1 cellular context compared by ENCODE assay signal in the genomic region with DNA sequence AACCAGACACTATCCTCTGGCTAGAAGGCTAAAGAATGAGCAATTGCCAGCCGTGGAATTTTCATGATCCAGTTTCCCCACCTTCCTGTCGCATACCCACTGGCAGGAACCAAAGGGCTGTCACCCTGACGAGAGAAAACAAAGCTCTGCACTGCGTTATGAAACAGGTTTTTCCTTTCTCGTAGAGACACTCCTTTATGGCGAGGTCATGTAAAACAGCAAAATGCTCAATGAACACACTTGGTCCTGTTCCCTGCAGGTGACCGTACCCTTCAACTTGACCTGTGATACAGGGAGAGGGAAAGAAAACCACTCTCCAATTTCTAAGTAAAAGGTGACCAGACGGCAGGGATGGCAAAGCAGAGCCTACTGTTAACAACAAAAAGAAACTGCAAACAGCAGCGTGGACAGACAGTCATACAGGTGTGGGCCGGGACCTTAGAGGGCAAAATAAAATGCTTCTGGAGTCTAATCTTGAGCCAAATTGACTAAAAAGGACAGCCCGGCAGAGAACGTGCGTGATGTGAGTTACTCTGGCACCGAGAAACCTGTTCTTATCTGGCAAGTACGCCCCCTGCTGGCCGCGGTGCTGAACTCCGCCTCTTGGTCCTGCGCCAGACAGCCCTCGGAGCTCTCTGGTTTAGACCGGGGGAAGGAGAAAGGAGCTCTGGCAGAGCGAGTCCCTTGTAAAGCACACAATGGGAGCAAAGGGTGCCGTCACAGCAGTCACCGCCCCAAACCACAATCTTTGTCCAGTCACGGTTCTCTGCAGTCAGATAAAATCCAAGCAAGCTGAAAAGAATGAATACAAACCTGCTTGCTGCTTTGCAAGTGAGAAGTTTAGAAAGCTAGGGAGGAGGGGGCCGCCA.
TF ChIP-seq lines count a peak whose summit lies in the region.

No MANE protein-coding gene starts in this region.

TF ChIP-seq in HepG2, 621 proteins besides CTCF, POLR2A, EP300 and RAD21 (continued from another document and continues in another):
- TF ChIP-seq ZNF670 (CRISPR knock-in tag; IDR thresholded peaks at IDR 0.05; ENCODE audit: borderline replicate concordance) (0 out of 2 replicates have a peak, but pooled peaks have one; percentile 24), ZNF501 (CRISPR knock-in tag; IDR thresholded peaks at IDR 0.05) (peak; percentile 64), ZMYM4 (CRISPR knock-in tag; IDR thresholded peaks at IDR 0.05) (0 out of 2 replicates have a peak, but pooled peaks have one; percentile 17), SNAI1 (CRISPR knock-in tag; IDR thresholded peaks at IDR 0.05; ENCODE audit: borderline replicate concordance) (no peak), EHMT2 (IDR thresholded peaks at IDR 0.05; ENCODE audit: borderline replicate concordance, low read depth, low read length) (no peak), NFIC (IDR thresholded peaks at IDR 0.05; ENCODE audit: low read length) (0 out of 2 replicates have a peak, but pooled peaks have one; percentile 22), ZNF160 (CRISPR knock-in tag; IDR thresholded peaks at IDR 0.05) (no peak), ZSCAN9 (CRISPR knock-in tag; IDR thresholded peaks at IDR 0.05; ENCODE audit: borderline replicate concordance) (no peak), AHR (CRISPR knock-in tag; IDR thresholded peaks at IDR 0.05) (0 out of 2 replicates have a peak, but pooled peaks have one; percentile 43), STAG1 (CRISPR knock-in tag; IDR thresholded peaks at IDR 0.05) (peak; percentile 63), BRD4 (CRISPR knock-in tag; IDR thresholded peaks at IDR 0.05) (no peak), ZNF674 (CRISPR knock-in tag; IDR thresholded peaks at IDR 0.05; ENCODE audit: low read depth) (no peak), MED13 (CRISPR knock-in tag; IDR thresholded peaks at IDR 0.05) (no peak), NR2C2 (CRISPR knock-in tag; IDR thresholded peaks at IDR 0.05; ENCODE audit: borderline replicate concordance) (no peak), MEIS1 (CRISPR knock-in tag; IDR thresholded peaks at IDR 0.05; ENCODE audit: borderline replicate concordance) (no peak), FOXO1 (CRISPR knock-in tag; IDR thresholded peaks at IDR 0.05) (0 out of 2 replicates have a peak, but pooled peaks have one; percentile 29), KDM2A (CRISPR knock-in tag; IDR thresholded peaks at IDR 0.05; ENCODE audit: borderline replicate concordance, low read depth) (peak; percentile 63; the same call in 1 of the 2 replicates), SNRNP70 (IDR thresholded peaks at IDR 0.05; ENCODE audit: low read depth, low read length) (no peak), ZNF33A (CRISPR knock-in tag; IDR thresholded peaks at IDR 0.05; ENCODE audit: borderline replicate concordance) (0 out of 2 replicates have a peak, but pooled peaks have one; percentile 25), WIZ (CRISPR knock-in tag; IDR thresholded peaks at IDR 0.05) (no peak), RXRB (CRISPR knock-in tag; IDR thresholded peaks at IDR 0.05; ENCODE audit: borderline replicate concordance) (0 out of 2 replicates have a peak, but pooled peaks have one; percentile 11), DNMT3B (CRISPR knock-in tag; conservative IDR thresholded peaks at IDR 0.05) (no peak), SOX13 (IDR thresholded peaks at IDR 0.05) (no peak), SOX13 (CRISPR knock-in tag; conservative IDR thresholded peaks at IDR 0.05 in 1 of 2, IDR thresholded peaks at IDR 0.05 in 1 of 2) (peak in 1 of 2 experiments; percentile 17; a peak in 1 of 4 replicates), RORA (CRISPR knock-in tag; IDR thresholded peaks at IDR 0.05) (no peak), HDAC2 (CRISPR knock-in tag; IDR thresholded peaks at IDR 0.05) (0 out of 2 replicates have a peak, but pooled peaks have one; percentile 14)
- TF ChIP-seq, protein P1, sequence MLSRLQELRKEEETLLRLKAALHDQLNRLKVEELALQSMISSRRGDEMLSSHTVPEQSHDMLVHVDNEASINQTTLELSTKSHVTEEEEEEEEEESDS (CRISPR knock-in tag; IDR thresholded peaks at IDR 0.05; ENCODE audit: borderline replicate concordance), result no peak
- TF ChIP-seq, protein P2, sequence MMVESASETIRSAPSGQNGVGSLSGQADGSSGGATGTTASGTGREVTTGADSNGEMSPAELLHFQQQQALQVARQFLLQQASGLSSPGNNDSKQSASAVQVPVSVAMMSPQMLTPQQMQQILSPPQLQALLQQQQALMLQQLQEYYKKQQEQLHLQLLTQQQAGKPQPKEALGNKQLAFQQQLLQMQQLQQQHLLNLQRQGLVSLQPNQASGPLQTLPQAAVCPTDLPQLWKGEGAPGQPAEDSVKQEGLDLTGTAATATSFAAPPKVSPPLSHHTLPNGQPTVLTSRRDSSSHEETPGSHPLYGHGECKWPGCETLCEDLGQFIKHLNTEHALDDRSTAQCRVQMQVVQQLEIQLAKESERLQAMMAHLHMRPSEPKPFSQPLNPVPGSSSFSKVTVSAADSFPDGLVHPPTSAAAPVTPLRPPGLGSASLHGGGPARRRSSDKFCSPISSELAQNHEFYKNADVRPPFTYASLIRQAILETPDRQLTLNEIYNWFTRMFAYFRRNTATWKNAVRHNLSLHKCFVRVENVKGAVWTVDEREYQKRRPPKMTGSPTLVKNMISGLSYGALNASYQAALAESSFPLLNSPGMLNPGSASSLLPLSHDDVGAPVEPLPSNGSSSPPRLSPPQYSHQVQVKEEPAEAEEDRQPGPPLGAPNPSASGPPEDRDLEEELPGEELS (CRISPR knock-in tag; IDR thresholded peaks at IDR 0.05), result 0 out of 2 replicates have a peak, but pooled peaks have one; percentile 11
- TF ChIP-seq, protein P3, sequence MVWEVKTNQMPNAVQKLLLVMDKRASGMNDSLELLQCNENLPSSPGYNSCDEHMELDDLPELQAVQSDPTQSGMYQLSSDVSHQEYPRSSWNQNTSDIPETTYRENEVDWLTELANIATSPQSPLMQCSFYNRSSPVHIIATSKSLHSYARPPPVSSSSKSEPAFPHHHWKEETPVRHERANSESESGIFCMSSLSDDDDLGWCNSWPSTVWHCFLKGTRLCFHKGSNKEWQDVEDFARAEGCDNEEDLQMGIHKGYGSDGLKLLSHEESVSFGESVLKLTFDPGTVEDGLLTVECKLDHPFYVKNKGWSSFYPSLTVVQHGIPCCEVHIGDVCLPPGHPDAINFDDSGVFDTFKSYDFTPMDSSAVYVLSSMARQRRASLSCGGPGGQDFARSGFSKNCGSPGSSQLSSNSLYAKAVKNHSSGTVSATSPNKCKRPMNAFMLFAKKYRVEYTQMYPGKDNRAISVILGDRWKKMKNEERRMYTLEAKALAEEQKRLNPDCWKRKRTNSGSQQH (CRISPR knock-in tag; IDR thresholded peaks at IDR 0.05; ENCODE audit: low read depth), result no peak
- TF ChIP-seq, protein P4, sequence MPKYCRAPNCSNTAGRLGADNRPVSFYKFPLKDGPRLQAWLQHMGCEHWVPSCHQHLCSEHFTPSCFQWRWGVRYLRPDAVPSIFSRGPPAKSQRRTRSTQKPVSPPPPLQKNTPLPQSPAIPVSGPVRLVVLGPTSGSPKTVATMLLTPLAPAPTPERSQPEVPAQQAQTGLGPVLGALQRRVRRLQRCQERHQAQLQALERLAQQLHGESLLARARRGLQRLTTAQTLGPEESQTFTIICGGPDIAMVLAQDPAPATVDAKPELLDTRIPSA (CRISPR knock-in tag; IDR thresholded peaks at IDR 0.05; ENCODE audit: borderline replicate concordance), result no peak
- TF ChIP-seq, protein P5, sequence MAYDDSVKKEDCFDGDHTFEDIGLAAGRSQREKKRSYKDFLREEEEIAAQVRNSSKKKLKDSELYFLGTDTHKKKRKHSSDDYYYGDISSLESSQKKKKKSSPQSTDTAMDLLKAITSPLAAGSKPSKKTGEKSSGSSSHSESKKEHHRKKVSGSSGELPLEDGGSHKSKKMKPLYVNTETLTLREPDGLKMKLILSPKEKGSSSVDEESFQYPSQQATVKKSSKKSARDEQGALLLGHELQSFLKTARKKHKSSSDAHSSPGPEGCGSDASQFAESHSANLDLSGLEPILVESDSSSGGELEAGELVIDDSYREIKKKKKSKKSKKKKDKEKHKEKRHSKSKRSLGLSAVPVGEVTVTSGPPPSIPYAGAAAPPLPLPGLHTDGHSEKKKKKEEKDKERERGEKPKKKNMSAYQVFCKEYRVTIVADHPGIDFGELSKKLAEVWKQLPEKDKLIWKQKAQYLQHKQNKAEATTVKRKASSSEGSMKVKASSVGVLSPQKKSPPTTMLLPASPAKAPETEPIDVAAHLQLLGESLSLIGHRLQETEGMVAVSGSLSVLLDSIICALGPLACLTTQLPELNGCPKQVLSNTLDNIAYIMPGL (CRISPR knock-in tag; IDR thresholded peaks at IDR 0.05; ENCODE audit: borderline replicate concordance in 1 of 2, low read depth in 1 of 2), result peak; percentile 45 to 76; a peak in 2 of 4 replicates
- TF ChIP-seq, protein P6, sequence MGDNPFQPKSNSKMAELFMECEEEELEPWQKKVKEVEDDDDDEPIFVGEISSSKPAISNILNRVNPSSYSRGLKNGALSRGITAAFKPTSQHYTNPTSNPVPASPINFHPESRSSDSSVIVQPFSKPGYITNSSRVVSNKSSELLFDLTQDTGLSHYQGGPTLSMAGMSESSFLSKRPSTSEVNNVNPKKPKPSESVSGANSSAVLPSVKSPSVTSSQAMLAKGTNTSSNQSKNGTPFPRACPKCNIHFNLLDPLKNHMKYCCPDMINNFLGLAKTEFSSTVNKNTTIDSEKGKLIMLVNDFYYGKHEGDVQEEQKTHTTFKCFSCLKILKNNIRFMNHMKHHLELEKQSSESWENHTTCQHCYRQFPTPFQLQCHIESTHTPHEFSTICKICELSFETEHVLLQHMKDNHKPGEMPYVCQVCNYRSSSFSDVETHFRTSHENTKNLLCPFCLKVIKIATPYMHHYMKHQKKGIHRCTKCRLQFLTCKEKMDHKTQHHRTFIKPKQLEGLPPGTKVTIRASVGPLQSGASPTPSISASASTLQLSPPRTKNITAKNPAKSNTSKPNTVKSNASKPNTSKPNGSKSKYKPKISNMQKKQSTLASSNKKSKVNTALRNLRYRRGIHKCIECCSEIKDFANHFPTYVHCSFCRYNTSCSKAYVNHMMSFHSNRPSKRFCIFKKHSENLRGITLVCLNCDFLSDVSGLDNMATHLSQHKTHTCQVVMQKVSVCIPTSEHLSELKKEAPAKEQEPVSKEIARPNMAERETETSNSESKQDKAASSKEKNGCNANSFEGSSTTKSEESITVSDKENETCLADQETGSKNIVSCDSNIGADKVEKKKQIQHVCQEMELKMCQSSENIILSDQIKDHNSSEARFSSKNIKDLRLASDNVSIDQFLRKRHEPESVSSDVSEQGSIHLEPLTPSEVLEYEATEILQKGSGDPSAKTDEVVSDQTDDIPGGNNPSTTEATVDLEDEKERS (CRISPR knock-in tag; IDR thresholded peaks at IDR 0.05), result 0 out of 2 replicates have a peak, but pooled peaks have one; percentile 33
- TF ChIP-seq, protein P7, sequence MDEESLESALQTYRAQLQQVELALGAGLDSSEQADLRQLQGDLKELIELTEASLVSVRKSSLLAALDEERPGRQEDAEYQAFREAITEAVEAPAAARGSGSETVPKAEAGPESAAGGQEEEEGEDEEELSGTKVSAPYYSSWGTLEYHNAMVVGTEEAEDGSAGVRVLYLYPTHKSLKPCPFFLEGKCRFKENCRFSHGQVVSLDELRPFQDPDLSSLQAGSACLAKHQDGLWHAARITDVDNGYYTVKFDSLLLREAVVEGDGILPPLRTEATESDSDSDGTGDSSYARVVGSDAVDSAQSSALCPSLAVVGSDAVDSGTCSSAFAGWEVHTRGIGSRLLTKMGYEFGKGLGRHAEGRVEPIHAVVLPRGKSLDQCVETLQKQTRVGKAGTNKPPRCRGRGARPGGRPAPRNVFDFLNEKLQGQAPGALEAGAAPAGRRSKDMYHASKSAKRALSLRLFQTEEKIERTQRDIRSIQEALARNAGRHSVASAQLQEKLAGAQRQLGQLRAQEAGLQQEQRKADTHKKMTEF (CRISPR knock-in tag; IDR thresholded peaks at IDR 0.05), result 0 out of 2 replicates have a peak, but pooled peaks have one; percentile 24
- TF ChIP-seq, protein P8, sequence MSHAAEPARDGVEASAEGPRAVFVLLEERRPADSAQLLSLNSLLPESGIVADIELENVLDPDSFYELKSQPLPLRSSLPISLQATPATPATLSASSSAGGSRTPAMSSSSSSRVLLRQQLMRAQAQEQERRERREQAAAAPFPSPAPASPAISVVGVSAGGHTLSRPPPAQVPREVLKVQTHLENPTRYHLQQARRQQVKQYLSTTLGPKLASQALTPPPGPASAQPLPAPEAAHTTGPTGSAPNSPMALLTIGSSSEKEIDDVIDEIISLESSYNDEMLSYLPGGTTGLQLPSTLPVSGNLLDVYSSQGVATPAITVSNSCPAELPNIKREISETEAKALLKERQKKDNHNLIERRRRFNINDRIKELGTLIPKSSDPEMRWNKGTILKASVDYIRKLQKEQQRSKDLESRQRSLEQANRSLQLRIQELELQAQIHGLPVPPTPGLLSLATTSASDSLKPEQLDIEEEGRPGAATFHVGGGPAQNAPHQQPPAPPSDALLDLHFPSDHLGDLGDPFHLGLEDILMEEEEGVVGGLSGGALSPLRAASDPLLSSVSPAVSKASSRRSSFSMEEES (CRISPR knock-in tag; IDR thresholded peaks at IDR 0.05), result 0 out of 2 replicates have a peak, but pooled peaks have one; percentile 20
- TF ChIP-seq, protein P9, sequence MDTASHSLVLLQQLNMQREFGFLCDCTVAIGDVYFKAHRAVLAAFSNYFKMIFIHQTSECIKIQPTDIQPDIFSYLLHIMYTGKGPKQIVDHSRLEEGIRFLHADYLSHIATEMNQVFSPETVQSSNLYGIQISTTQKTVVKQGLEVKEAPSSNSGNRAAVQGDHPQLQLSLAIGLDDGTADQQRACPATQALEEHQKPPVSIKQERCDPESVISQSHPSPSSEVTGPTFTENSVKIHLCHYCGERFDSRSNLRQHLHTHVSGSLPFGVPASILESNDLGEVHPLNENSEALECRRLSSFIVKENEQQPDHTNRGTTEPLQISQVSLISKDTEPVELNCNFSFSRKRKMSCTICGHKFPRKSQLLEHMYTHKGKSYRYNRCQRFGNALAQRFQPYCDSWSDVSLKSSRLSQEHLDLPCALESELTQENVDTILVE (CRISPR knock-in tag; IDR thresholded peaks at IDR 0.05), result 0 out of 2 replicates have a peak, but pooled peaks have one; percentile 31
- TF ChIP-seq, protein P10, sequence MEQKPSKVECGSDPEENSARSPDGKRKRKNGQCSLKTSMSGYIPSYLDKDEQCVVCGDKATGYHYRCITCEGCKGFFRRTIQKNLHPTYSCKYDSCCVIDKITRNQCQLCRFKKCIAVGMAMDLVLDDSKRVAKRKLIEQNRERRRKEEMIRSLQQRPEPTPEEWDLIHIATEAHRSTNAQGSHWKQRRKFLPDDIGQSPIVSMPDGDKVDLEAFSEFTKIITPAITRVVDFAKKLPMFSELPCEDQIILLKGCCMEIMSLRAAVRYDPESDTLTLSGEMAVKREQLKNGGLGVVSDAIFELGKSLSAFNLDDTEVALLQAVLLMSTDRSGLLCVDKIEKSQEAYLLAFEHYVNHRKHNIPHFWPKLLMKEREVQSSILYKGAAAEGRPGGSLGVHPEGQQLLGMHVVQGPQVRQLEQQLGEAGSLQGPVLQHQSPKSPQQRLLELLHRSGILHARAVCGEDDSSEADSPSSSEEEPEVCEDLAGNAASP (CRISPR knock-in tag; IDR thresholded peaks at IDR 0.05; ENCODE audit: borderline replicate concordance), result no peak
